9 cellular contexts compared by ENCODE assay signal in the genomic region with DNA sequence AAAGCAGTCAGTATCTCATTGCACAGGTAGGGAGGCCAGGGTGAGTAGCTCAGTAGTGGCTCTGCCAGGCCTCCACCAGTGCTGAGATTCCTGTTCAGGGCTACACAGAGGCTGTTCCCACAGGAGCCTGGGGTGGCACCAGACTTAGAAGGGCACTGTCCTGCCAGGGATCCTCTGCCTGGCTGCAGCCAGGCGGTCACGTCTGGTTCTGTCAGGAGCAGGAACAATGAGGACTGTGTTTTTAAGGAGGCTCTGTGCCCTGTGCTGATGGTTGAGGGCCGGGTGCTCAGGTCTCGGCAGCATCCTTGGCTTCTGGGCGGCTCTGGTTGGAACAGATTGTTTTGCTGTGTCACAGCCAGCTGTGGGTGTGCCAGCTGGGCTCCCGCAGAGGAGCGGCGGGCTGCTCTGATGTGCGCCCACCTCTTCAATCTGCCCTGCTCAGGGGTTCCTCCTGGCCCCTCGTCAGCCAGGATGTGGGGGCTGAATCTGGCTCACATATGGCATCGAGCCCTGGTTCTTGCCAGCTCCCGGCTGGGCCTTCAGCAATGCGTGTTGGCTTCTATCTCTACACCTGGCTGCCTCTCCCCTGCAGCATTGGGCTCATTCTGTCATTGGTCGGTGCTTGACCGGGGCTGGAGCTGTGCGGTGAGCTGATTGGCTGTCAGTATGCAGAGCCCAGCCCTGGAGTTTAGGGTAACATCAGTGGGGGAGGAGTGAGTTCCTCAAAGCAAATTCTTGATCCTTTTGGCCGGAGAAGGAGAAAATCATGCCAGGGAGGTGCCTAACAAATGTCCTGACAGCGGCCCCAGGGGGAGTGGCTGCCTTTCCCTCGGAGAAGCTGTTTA. TPM values are rescaled to one million over a fixed set of nuclear protein-coding genes. Genes with fewer than 3 reads are reported as not detected.
DNase-seq lines count a peak whose midpoint lies in the region; ATAC-seq and TF ChIP-seq lines count a peak whose summit lies in the region.
"Had no signal": no experiment of that assay in that cellular context is flagged by ENCODE, and none has a peak within 500 bp of the region (broad histone marks: within the 10 kb centered on the region; RNA-seq: fewer than 3 reads in every experiment).

No MANE protein-coding gene starts in this region.

- peak overlapping the region; percentile 44 to 76 for H3K27ac Mint-ChIP-seq in activated naive CD4-positive, alpha-beta T cell treated with anti-CD3 and anti-CD28 coated beads, Interleukin-2, amount 50 U/mL, for 72 hours
- peak overlapping the region; percentile 45 for H3K27ac Mint-ChIP-seq in endodermal cell
- H3K27ac Mint-ChIP-seq in activated CD4-positive, alpha-beta memory T cell treated with anti-CD3 and anti-CD28 coated beads for 36 hours, result no peak overlapping the region

- ATAC-seq in activated naive CD4-positive, alpha-beta T cell treated with anti-CD3 and anti-CD28 coated beads, Interleukin-2, amount 50 U/mL, for 72 hours, result peak in 1 of 2 donors; percentile 18
- peak; percentile 81 for ATAC-seq in aorta (ENCODE audit: low FRiP score)

- H3K9me3 Mint-ChIP-seq in activated naive CD4-positive, alpha-beta T cell treated with anti-CD3 and anti-CD28 coated beads, Interleukin-2, amount 50 U/mL, for 72 hours, result no peaks in the 10 kb centered on the region
- H3K9me3 Mint-ChIP-seq in endodermal cell, result no peaks in the 10 kb centered on the region
- H3K9me3 Mint-ChIP-seq in activated CD4-positive, alpha-beta memory T cell treated with anti-CD3 and anti-CD28 coated beads for 36 hours, result no peaks in the 10 kb centered on the region

- no peak overlapping the region for H3K9ac ChIP-seq in endodermal cell (ENCODE audit: extremely low read depth, low read length, poor library complexity, severe bottlenecking)
- peak overlapping the region; percentile 40 for H3K9ac ChIP-seq in mesenchymal stem cell (ENCODE audit: low read length)
- H3K9ac ChIP-seq: BLaER1 had no signal

- CTCF ChIA-PET in activated CD4-positive, alpha-beta memory T cell treated with anti-CD3 and anti-CD28 coated beads for 36 hours (lab: Charles Lee), result interaction anchor here (0.5 to 1.1 kb wide), 2 partner anchors 94 to 140 kb away, joined by 3 read pairs; no protein-coding TSS in a partner anchor

- H3K36me3 Mint-ChIP-seq in activated naive CD4-positive, alpha-beta T cell treated with anti-CD3 and anti-CD28 coated beads, Interleukin-2, amount 50 U/mL, for 72 hours, result peaks cover 14 to 32% of the 10 kb centered on the region in 2 donors
- H3K36me3 Mint-ChIP-seq in endodermal cell (ENCODE audit: low read depth), result peaks cover 35% of the 10 kb centered on the region
- H3K36me3 Mint-ChIP-seq in activated CD4-positive, alpha-beta memory T cell treated with anti-CD3 and anti-CD28 coated beads for 36 hours, result peaks cover 42% of the 10 kb centered on the region

- no peak overlapping the region for H2AFZ ChIP-seq in mesenchymal stem cell (ENCODE audit: low read depth, low read length)

- H3K36me3 ChIP-seq in endodermal cell (ENCODE audit: control insufficient read depth, insufficient read depth, low read length) (peaks cover 5% of the 10 kb centered on the region), mesenchymal stem cell (ENCODE audit: control insufficient read depth in 1 of 2, insufficient read depth in 2 of 2, low read depth in 1 of 2, low read length in 2 of 2) (peaks cover 55 to 77% of the 10 kb centered on the region in 2 experiments), aorta (ENCODE audit: control insufficient read depth in 1 of 2, insufficient read depth in 2 of 2, low read length in 1 of 2) (no peaks in the 10 kb centered on the region)

- H3K4me3 ChIP-seq in endodermal cell (ENCODE audit: low read length), result no peak overlapping the region
- no peak overlapping the region for H3K4me3 ChIP-seq in mesenchymal stem cell (ENCODE audit: insufficient read depth in 1 of 2, low read depth in 1 of 2, low read length in 2 of 2)
- H3K4me3 ChIP-seq in aorta (ENCODE audit: low read length in 2 of 2), result no peak overlapping the region
- H3K4me3 ChIP-seq: BLaER1 had no signal

- POLR2A ChIA-PET in activated CD4-positive, alpha-beta memory T cell treated with anti-CD3 and anti-CD28 coated beads for 36 hours (lab: Charles Lee), result no interaction called here

- no peak overlapping the region for H2BK12ac ChIP-seq in mesenchymal stem cell (ENCODE audit: low read length in 2 of 2)

- H3K4me3 Mint-ChIP-seq in endodermal cell, result no peak overlapping the region
- H3K4me3 Mint-ChIP-seq in activated CD4-positive, alpha-beta memory T cell treated with anti-CD3 and anti-CD28 coated beads for 36 hours, result no peak overlapping the region

- no peak overlapping the region for H4K8ac ChIP-seq in mesenchymal stem cell (ENCODE audit: low read length)

- H3K27me3 ChIP-seq in endodermal cell (ENCODE audit: control insufficient read depth, insufficient read depth, low read length, poor library complexity, severe bottlenecking) (no peaks in the 10 kb centered on the region), mesenchymal stem cell (ENCODE audit: control insufficient read depth in 1 of 2, insufficient read depth in 1 of 2, low read length in 2 of 2) (no peaks in the 10 kb centered on the region), aorta (ENCODE audit: control insufficient read depth in 1 of 2, insufficient read depth in 2 of 2, low read length in 1 of 2) (no peaks in the 10 kb centered on the region)
- H3K27me3 ChIP-seq: BLaER1 had no signal

- WGBS in endodermal cell (ENCODE audit: insufficient coverage in 1 of 2, insufficient read length in 1 of 2), 2 experiments, result 68 to 77% methylated on average over 16 to 19 of the region's 19 CpGs
- WGBS in mesenchymal stem cell, result 86% methylated on average over 19 of the region's 19 CpGs
- 6% methylated on average over 19 of the region's 19 CpGs for WGBS in aorta, 2 donors

- H3K18ac ChIP-seq in mesenchymal stem cell (ENCODE audit: low read depth in 1 of 2, low read length in 2 of 2), result no peak overlapping the region

- H3K23ac ChIP-seq in mesenchymal stem cell (ENCODE audit: low read length in 2 of 2), result no peak overlapping the region

- peak overlapping the region; percentile 19 for H4K91ac ChIP-seq in mesenchymal stem cell (ENCODE audit: low read length)

- H3K4me1 ChIP-seq in endodermal cell (ENCODE audit: control insufficient read depth, insufficient read depth, low read length), result no peaks in the 10 kb centered on the region
- peaks cover 3% of the 10 kb centered on the region for H3K4me1 ChIP-seq in mesenchymal stem cell (ENCODE audit: control insufficient read depth, insufficient read depth, low read depth, low read length)
- no peaks in the 10 kb centered on the region for H3K4me1 ChIP-seq in aorta (ENCODE audit: control insufficient read depth in 1 of 2, insufficient read depth in 2 of 2, low read length in 2 of 2)
- H3K4me1 ChIP-seq: BLaER1 had no signal

- H3K9me3 ChIP-seq in endodermal cell (ENCODE audit: control insufficient read depth, low read length) (no peaks in the 10 kb centered on the region), mesenchymal stem cell (ENCODE audit: control insufficient read depth, low read length) (no peaks in the 10 kb centered on the region), aorta (ENCODE audit: control insufficient read depth, low read length) (no peaks in the 10 kb centered on the region)
- H3K9me3 ChIP-seq: BLaER1 had no signal

- no peak overlapping the region for H3K4me2 ChIP-seq in mesenchymal stem cell (ENCODE audit: low read length, poor library complexity, severe bottlenecking)
- H3K4me2 ChIP-seq: BLaER1 had no signal

- no peak overlapping the region for H3K4ac ChIP-seq in mesenchymal stem cell (ENCODE audit: low read depth in 1 of 2, low read length in 2 of 2)

- no peak for TF ChIP-seq CTCF in endodermal cell (conservative IDR thresholded peaks at IDR 0.05)

- H2BK5ac ChIP-seq in mesenchymal stem cell (ENCODE audit: low read depth, low read length, poor library complexity, severe bottlenecking), result no peak overlapping the region

- H2BK120ac ChIP-seq in mesenchymal stem cell (ENCODE audit: low read depth, low read length), result no peak overlapping the region

- H2BK15ac ChIP-seq in mesenchymal stem cell (ENCODE audit: low read depth, poor library complexity, severe bottlenecking), result no peak overlapping the region

- intact Hi-C loops in aorta (cut with DNase I), result loop anchor here in 1 of 2 donors (5.0 kb wide), 1 partner anchor 58 kb away; no protein-coding TSS in a partner anchor
- intact Hi-C loops in activated CD4-positive, alpha-beta memory T cell treated with anti-CD3 and anti-CD28 coated beads for 36 hours (cut with micrococcal nuclease), result no loop called here

- peaks cover 36% of the 10 kb centered on the region for H3K79me1 ChIP-seq in mesenchymal stem cell (replicated peaks; ENCODE audit: low read length, poor library complexity, severe bottlenecking)

- no peak for DNase-seq in activated naive CD4-positive, alpha-beta T cell treated with anti-CD3 and anti-CD28 coated beads, Interleukin-2, amount 50 U/mL, for 72 hours (ENCODE audit: low spot score in 2 of 2)
- DNase-seq in activated naive CD4-positive, alpha-beta T cell treated with anti-CD3 and anti-CD28 coated beads, Interleukin-2, amount 50 U/mL, for 16 hours, result no peak
- DNase-seq in endodermal cell (peak; percentile 95), mesenchymal stem cell (no peak), aorta (peak in 1 of 2 donors; percentile 64), NCI-H748 (lab: John Stamatoyannopoulos, UW; ENCODE audit: unreplicated experiment) (no peak)
- DNase-seq in activated CD4-positive, alpha-beta memory T cell treated with anti-CD3 and anti-CD28 coated beads for 36 hours, result no peak
- no peak for DNase-seq in activated CD8-positive, alpha-beta memory T cell treated with anti-CD3 and anti-CD28 coated beads for 24 hours

- H3K27me3 Mint-ChIP-seq in endodermal cell (ENCODE audit: insufficient read depth), result no peaks in the 10 kb centered on the region
- no peaks in the 10 kb centered on the region for H3K27me3 Mint-ChIP-seq in activated CD4-positive, alpha-beta memory T cell treated with anti-CD3 and anti-CD28 coated beads for 36 hours

- H3K4me1 Mint-ChIP-seq in endodermal cell, result peaks cover 6% of the 10 kb centered on the region
- no peaks in the 10 kb centered on the region for H3K4me1 Mint-ChIP-seq in activated CD4-positive, alpha-beta memory T cell treated with anti-CD3 and anti-CD28 coated beads for 36 hours (ENCODE audit: low read depth)

- no peak overlapping the region for H3K14ac ChIP-seq in mesenchymal stem cell (ENCODE audit: low read length in 2 of 2)

- no peak overlapping the region for H2AK5ac ChIP-seq in mesenchymal stem cell (ENCODE audit: low read length, severe bottlenecking)

- no peak overlapping the region for H3K27ac ChIP-seq in endodermal cell (ENCODE audit: low read depth, low read length)
- H3K27ac ChIP-seq in mesenchymal stem cell (ENCODE audit: low read length, poor library complexity, severe bottlenecking), result no peak overlapping the region
- peak overlapping the region in 1 of 2 donors; percentile 46 for H3K27ac ChIP-seq in aorta (ENCODE audit: low read depth in 1 of 2, low read length in 2 of 2)
- H3K27ac ChIP-seq: BLaER1 had no signal

RNA-seq across cellular contexts. Expression of a gene that starts 41.2 kb away (rescaled TPM):
- total RNA-seq in activated naive CD4-positive, alpha-beta T cell treated with anti-CD3 and anti-CD28 coated beads, Interleukin-2, amount 50 U/mL, for 72 hours, result under 1 TPM in 1 of 2 donors, not detected in 1; 0.16 TPM
- not detected for total RNA-seq in endodermal cell
- not detected for polyA plus RNA-seq in endodermal cell (2013, experiment 1 of 2)
- not detected for polyA plus RNA-seq in endodermal cell (2013, experiment 2 of 2)
- polyA plus RNA-seq in mesenchymal stem cell (2013, experiment 1 of 2), result not detected
- polyA plus RNA-seq in mesenchymal stem cell (2013, experiment 2 of 2), result 0.01 TPM
- total RNA-seq in aorta, result under 1 TPM in 1 of 2 donors, not detected in 1; 0.49 TPM
- 1 to 10 TPM in 1 of 2 donors, under 1 TPM in 1; 0.31 to 2.5 TPM for polyA plus RNA-seq in aorta
- total RNA-seq in activated CD4-positive, alpha-beta memory T cell treated with anti-CD3 and anti-CD28 coated beads for 36 hours, result not detected
